In genomic region chr1:226626577-226626956, GRCh38 we compare ENCODE assay signal across 1 cellular context.
A peak's percentile ranks its signal among the peaks of the same experiment; 100 is the strongest.
TF ChIP-seq lines count a peak whose summit lies in the region.

No MANE protein-coding gene starts in this region.

TF ChIP-seq in HEK293, 187 proteins besides CTCF, POLR2A, EP300 and RAD21 (continued from another document and continues in another):
- no peak for TF ChIP-seq ZNF26 (tag by site-specific recombination; IDR thresholded peaks at IDR 0.05)
- TF ChIP-seq ZSCAN16 (tag by site-specific recombination; IDR thresholded peaks at IDR 0.05) = no peak
- no peak for TF ChIP-seq ZNF544 (tag by site-specific recombination; IDR thresholded peaks at IDR 0.05)
- no peak for TF ChIP-seq IKZF3 (tag by site-specific recombination; IDR thresholded peaks at IDR 0.05)
- TF ChIP-seq ZNF623 (tag by site-specific recombination; IDR thresholded peaks at IDR 0.05) = peak; percentile 24
- no peak for TF ChIP-seq ZNF404 (tag by site-specific recombination; IDR thresholded peaks at IDR 0.05)
- TF ChIP-seq ZNF664 (tag by site-specific recombination; IDR thresholded peaks at IDR 0.05) = no peak
- TF ChIP-seq ZFP69B (tag by site-specific recombination; IDR thresholded peaks at IDR 0.05) = no peak; the same call in 1 of the 2 replicates
- no peak for TF ChIP-seq ATF2 (tag by site-specific recombination; IDR thresholded peaks at IDR 0.05; ENCODE audit: low read depth)
- no peak for TF ChIP-seq ZIC2 (tag by site-specific recombination; IDR thresholded peaks at IDR 0.05)
- peak; percentile 33; the same call in 1 of the 2 replicates for TF ChIP-seq KLF8 (tag by site-specific recombination; IDR thresholded peaks at IDR 0.05)
- no peak for TF ChIP-seq RBAK (tag by site-specific recombination; IDR thresholded peaks at IDR 0.05)
- no peak for TF ChIP-seq ZNF585B (tag by site-specific recombination; IDR thresholded peaks at IDR 0.05)
- TF ChIP-seq MZF1 (tag by site-specific recombination; IDR thresholded peaks at IDR 0.05; ENCODE audit: borderline replicate concordance) = 0 out of 2 replicates have a peak, but pooled peaks have one; percentile 20
- peak; percentile 83 for TF ChIP-seq ZNF184 (tag by site-specific recombination; IDR thresholded peaks at IDR 0.05)
- no peak for TF ChIP-seq GLI2 (tag by site-specific recombination; IDR thresholded peaks at IDR 0.05; ENCODE audit: borderline replicate concordance, low read depth)
- TF ChIP-seq ZNF610 (tag by site-specific recombination; IDR thresholded peaks at IDR 0.05; ENCODE audit: borderline replicate concordance) = peak; percentile 62
- no peak for TF ChIP-seq HOXD13 (CRISPR knock-in tag; IDR thresholded peaks at IDR 0.05; ENCODE audit: borderline replicate concordance)
- TF ChIP-seq ZNF501 (tag by site-specific recombination; IDR thresholded peaks at IDR 0.05) = 0 out of 2 replicates have a peak, but pooled peaks have one; percentile 59
- no peak for TF ChIP-seq ZNF112 (tag by site-specific recombination; IDR thresholded peaks at IDR 0.05)
- no peak for TF ChIP-seq ZNF549 (tag by site-specific recombination; IDR thresholded peaks at IDR 0.05)
- no peak for TF ChIP-seq PRDM10 (tag by site-specific recombination; IDR thresholded peaks at IDR 0.05)
- no peak for TF ChIP-seq INSM2 (tag by site-specific recombination; IDR thresholded peaks at IDR 0.05)
- no peak for TF ChIP-seq BCL11A (tag by site-specific recombination; IDR thresholded peaks at IDR 0.05; ENCODE audit: low read depth)
- TF ChIP-seq ZNF529 (tag by site-specific recombination; IDR thresholded peaks at IDR 0.05; ENCODE audit: insufficient replicate concordance) = peak; percentile 16
- 0 out of 2 replicates have a peak, but pooled peaks have one; percentile 49 for TF ChIP-seq ZNF629 (tag by site-specific recombination; IDR thresholded peaks at IDR 0.05)
- TF ChIP-seq ZNF174 (tag by site-specific recombination; IDR thresholded peaks at IDR 0.05) = peak; percentile 67; the same call in 1 of the 2 replicates
- no peak for TF ChIP-seq ZNF658 (tag by site-specific recombination; IDR thresholded peaks at IDR 0.05)
- no peak for TF ChIP-seq YY1 (tag by site-specific recombination; IDR thresholded peaks at IDR 0.05)
- no peak for TF ChIP-seq ZNF280D (tag by site-specific recombination; IDR thresholded peaks at IDR 0.05)
- no peak for TF ChIP-seq ZNF521 (tag by site-specific recombination; IDR thresholded peaks at IDR 0.05)
- no peak for TF ChIP-seq ZNF768 (tag by site-specific recombination; IDR thresholded peaks at IDR 0.05)
- TF ChIP-seq GLIS2 (tag by site-specific recombination; IDR thresholded peaks at IDR 0.05) = no peak
- peak; percentile 50; the same call in 1 of the 2 replicates for TF ChIP-seq ZXDB (tag by site-specific recombination; IDR thresholded peaks at IDR 0.05)
- no peak for TF ChIP-seq ZNF670 (tag by site-specific recombination; IDR thresholded peaks at IDR 0.05; ENCODE audit: low read depth)
- no peak for TF ChIP-seq ZNF214 (tag by site-specific recombination; IDR thresholded peaks at IDR 0.05; ENCODE audit: borderline replicate concordance)
- no peak for TF ChIP-seq ZNF433 (tag by site-specific recombination; IDR thresholded peaks at IDR 0.05; ENCODE audit: low read depth)
- no peak for TF ChIP-seq ZNF23 (tag by site-specific recombination; IDR thresholded peaks at IDR 0.05; ENCODE audit: borderline replicate concordance)
- TF ChIP-seq ZNF2 (tag by site-specific recombination; IDR thresholded peaks at IDR 0.05) = no peak
- TF ChIP-seq ZFP3 (tag by site-specific recombination; IDR thresholded peaks at IDR 0.05; ENCODE audit: low read depth) = no peak
- no peak for TF ChIP-seq ZBTB1 (tag by site-specific recombination; IDR thresholded peaks at IDR 0.05)
- no peak for TF ChIP-seq ZNF169 (tag by site-specific recombination; IDR thresholded peaks at IDR 0.05)
- TF ChIP-seq ZNF843 (tag by site-specific recombination; IDR thresholded peaks at IDR 0.05) = peak; percentile 27; the same call in 1 of the 2 replicates
- TF ChIP-seq SP3 (tag by site-specific recombination; IDR thresholded peaks at IDR 0.05) = 0 out of 2 replicates have a peak, but pooled peaks have one; percentile 20
- TF ChIP-seq ZNF239 (tag by site-specific recombination; IDR thresholded peaks at IDR 0.05) = no peak
- peak; percentile 27; the same call in 1 of the 2 replicates for TF ChIP-seq GLIS1 (tag by site-specific recombination; IDR thresholded peaks at IDR 0.05)
- TF ChIP-seq ZFP41 (tag by site-specific recombination; IDR thresholded peaks at IDR 0.05; ENCODE audit: borderline replicate concordance) = no peak
- no peak for TF ChIP-seq ZNF837 (tag by site-specific recombination; IDR thresholded peaks at IDR 0.05)
- no peak for TF ChIP-seq ZNF423 (tag by site-specific recombination; IDR thresholded peaks at IDR 0.05)
- TF ChIP-seq OVOL3 (tag by site-specific recombination; IDR thresholded peaks at IDR 0.05) = no peak
- TF ChIP-seq ZBTB20 (tag by site-specific recombination; IDR thresholded peaks at IDR 0.05) = no peak
- TF ChIP-seq ZNF555 (tag by site-specific recombination; conservative IDR thresholded peaks at IDR 0.05) = no peak
- 0 out of 2 replicates have a peak, but pooled peaks have one; percentile 58 for TF ChIP-seq ZNF37A (tag by site-specific recombination; IDR thresholded peaks at IDR 0.05)
- TF ChIP-seq ZNF488 (tag by site-specific recombination; IDR thresholded peaks at IDR 0.05) = no peak
- TF ChIP-seq ZNF701 (tag by site-specific recombination; IDR thresholded peaks at IDR 0.05) = no peak
- TF ChIP-seq FEZF1 (tag by site-specific recombination; IDR thresholded peaks at IDR 0.05) = no peak
- TF ChIP-seq BCL11B (tag by site-specific recombination; IDR thresholded peaks at IDR 0.05; ENCODE audit: low read depth) = no peak
- TF ChIP-seq ZNF341 (tag by site-specific recombination; IDR thresholded peaks at IDR 0.05; ENCODE audit: low read depth) = no peak
- no peak for TF ChIP-seq REPIN1 (tag by site-specific recombination; IDR thresholded peaks at IDR 0.05; ENCODE audit: low read depth)
- no peak for TF ChIP-seq ZNF133 (tag by site-specific recombination; IDR thresholded peaks at IDR 0.05)
- no peak for TF ChIP-seq ZNF473 (tag by site-specific recombination; IDR thresholded peaks at IDR 0.05)
- TF ChIP-seq ZNF350 (tag by site-specific recombination; IDR thresholded peaks at IDR 0.05) = no peak
- no peak for TF ChIP-seq ZNF645 (tag by site-specific recombination; IDR thresholded peaks at IDR 0.05)
- no peak for TF ChIP-seq ZNF311 (tag by site-specific recombination; IDR thresholded peaks at IDR 0.05; ENCODE audit: borderline replicate concordance)
- TF ChIP-seq ZNF366 (tag by site-specific recombination; conservative IDR thresholded peaks at IDR 0.05) = no peak
